ENCODE assay signal across 8 cellular contexts in the genomic region with DNA sequence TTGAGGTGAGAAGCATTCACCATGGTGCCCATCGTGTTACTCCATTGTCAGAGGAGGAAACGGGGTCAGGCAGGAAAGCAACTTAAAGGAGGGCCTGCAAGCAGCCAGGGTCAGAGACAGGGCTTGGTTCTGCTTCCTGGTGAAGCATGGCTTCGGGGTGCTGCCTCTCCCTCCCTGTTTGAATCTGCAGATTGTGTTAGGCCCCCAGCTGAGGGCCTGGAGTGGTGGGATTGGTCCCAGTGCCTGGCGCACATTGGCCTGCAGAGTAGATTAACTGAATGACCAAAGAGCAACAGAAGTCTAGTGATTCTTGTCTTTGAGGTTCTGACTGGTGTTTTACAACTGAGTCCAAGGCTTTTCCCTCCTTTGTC. TPM values are rescaled to one million over a fixed set of nuclear protein-coding genes. Genes with fewer than 3 reads are reported as not detected.
DNase-seq lines count a peak whose midpoint lies in the region; ATAC-seq and TF ChIP-seq lines count a peak whose summit lies in the region.
"Had no signal": no experiment of that assay in that cellular context is flagged by ENCODE, and none has a peak within 500 bp of the region (broad histone marks: within the 10 kb centered on the region; RNA-seq: fewer than 3 reads in every experiment).

No MANE protein-coding gene starts in this region.

- H3K4me2 ChIP-seq in GM23248 (ENCODE audit: unreplicated experiment) (peak overlapping the region; percentile 34), trophoblast cell (ENCODE audit: low read length) (no peak overlapping the region)

- H3K36me3 ChIP-seq in GM23248 (ENCODE audit: low read depth) = no peaks in the 10 kb centered on the region
- H3K36me3 ChIP-seq in trophoblast cell (ENCODE audit: control insufficient read depth in 1 of 2, insufficient read depth in 2 of 2, low read length in 2 of 2) = peaks cover 0 to 2% of the 10 kb centered on the region in 2 experiments

- intact Hi-C loops in activated CD8-positive, alpha-beta T cell treated with anti-CD3 and anti-CD28 coated beads for 36 hours (cut with micrococcal nuclease) = no loop called here

- in situ Hi-C loops in GM23248 (cut with MboI) = no loop called here

- H3K14ac ChIP-seq in trophoblast cell (ENCODE audit: low read length) = no peak overlapping the region

- no peak overlapping the region for H2AK5ac ChIP-seq in trophoblast cell (ENCODE audit: low read length)

- 67% methylated on average over 4 of the region's 4 CpGs for WGBS in GM23248 (ENCODE audit: low coverage in 1 of 2, low lambda C conversion rate in 2 of 2, missing lambda C conversion rate in 2 of 2), 2 experiments
- no CpG with 5 or more reads among the region's 4 CpGs for WGBS in trophoblast cell (ENCODE audit: extremely low coverage, insufficient coverage, insufficient read length)

- no peaks in the 10 kb centered on the region for H3K9me3 Mint-ChIP-seq in activated CD8-positive, alpha-beta T cell treated with anti-CD3 and anti-CD28 coated beads for 36 hours
- H3K9me3 Mint-ChIP-seq in naive thymus-derived CD8-positive, alpha-beta T cell = no peaks in the 10 kb centered on the region

- CTCF ChIA-PET in activated CD8-positive, alpha-beta T cell treated with anti-CD3 and anti-CD28 coated beads for 36 hours (lab: Charles Lee) = interaction anchor here (0.8 to 4.3 kb wide), 10 partner anchors 10 to 183 kb away, joined by 3 to 45 read pairs (median 3); a partner anchor contains a TSS

- no peak overlapping the region for H3K27ac Mint-ChIP-seq in activated CD8-positive, alpha-beta T cell treated with anti-CD3 and anti-CD28 coated beads for 36 hours
- peak overlapping the region in 9 of 10 donors; percentile 80 to 98 (median 88) for H3K27ac Mint-ChIP-seq in naive thymus-derived CD8-positive, alpha-beta T cell

- peak overlapping the region; percentile 46 for H3K27ac ChIP-seq in GM23248
- no peak overlapping the region for H3K27ac ChIP-seq in trophoblast cell (ENCODE audit: low read depth, low read length)

- no peak overlapping the region for H3K4me3 ChIP-seq in GM23248
- H3K4me3 ChIP-seq in trophoblast cell (ENCODE audit: low read depth, low read length) = no peak overlapping the region

- no peak overlapping the region for H4K91ac ChIP-seq in trophoblast cell (ENCODE audit: low read depth, low read length)

- peaks cover 7% of the 10 kb centered on the region for H3K36me3 Mint-ChIP-seq in activated CD8-positive, alpha-beta T cell treated with anti-CD3 and anti-CD28 coated beads for 36 hours (ENCODE audit: low read depth)
- no peaks in the 10 kb centered on the region for H3K36me3 Mint-ChIP-seq in naive thymus-derived CD8-positive, alpha-beta T cell

- DNase-seq in GM23248 = no peak
- DNase-seq in activated CD8-positive, alpha-beta T cell treated with anti-CD3 and anti-CD28 coated beads for 36 hours = no peak
- DNase-seq in naive thymus-derived CD8-positive, alpha-beta T cell = no peak
- DNase-seq in NCI-H446 treated with DMSO at 0.1 percent for 48 hours (lab: John Stamatoyannopoulos, UW) = no peak
- DNase-seq in GM03348 (ENCODE audit: low spot score) = no peak
- DNase-seq in trophoblast cell = no peak
- DNase-seq: cortex of kidney, NCI-H446 had no signal

- H3K79me1 ChIP-seq in trophoblast cell (ENCODE audit: low read length) = peaks cover 19% of the 10 kb centered on the region

- ATAC-seq in activated CD8-positive, alpha-beta T cell treated with anti-CD3 and anti-CD28 coated beads for 36 hours = no peak
- no peak for ATAC-seq in naive thymus-derived CD8-positive, alpha-beta T cell

- H2AFZ ChIP-seq in GM23248 (no peak overlapping the region), trophoblast cell (ENCODE audit: insufficient read depth, low read length, poor library complexity) (no peak overlapping the region)

- H3K79me2 ChIP-seq in GM23248 (ENCODE audit: insufficient read depth) (peaks cover 19% of the 10 kb centered on the region), trophoblast cell (ENCODE audit: control insufficient read depth, insufficient read depth, low read length, poor library complexity) (peaks cover 10% of the 10 kb centered on the region)

- no peak overlapping the region for H3K9ac ChIP-seq in GM23248
- H3K9ac ChIP-seq in trophoblast cell (ENCODE audit: low read length) = no peak overlapping the region

- no peak overlapping the region for H3K18ac ChIP-seq in trophoblast cell (ENCODE audit: low read length)

- H3K27me3 ChIP-seq in GM23248 (replicated peaks; ENCODE audit: insufficient read depth) (no peaks in the 10 kb centered on the region), trophoblast cell (ENCODE audit: insufficient read depth, low read length) (no peaks in the 10 kb centered on the region)

- POLR2A ChIA-PET in activated CD8-positive, alpha-beta T cell treated with anti-CD3 and anti-CD28 coated beads for 36 hours (lab: Charles Lee) = interaction anchor here (1.0 to 2.7 kb wide), 3 partner anchors 32 to 213 kb away, joined by 3 to 15 read pairs (median 6); a partner anchor contains a TSS
- POLR2A ChIA-PET in naive thymus-derived CD8-positive, alpha-beta T cell (lab: Charles Lee) = interaction anchor here (1.6 to 2.4 kb wide), 3 partner anchors 8 to 32 kb away, joined by 4 to 7 read pairs (median 7); a partner anchor contains a TSS

- H3K4me1 Mint-ChIP-seq in activated CD8-positive, alpha-beta T cell treated with anti-CD3 and anti-CD28 coated beads for 36 hours (ENCODE audit: low read depth) = peaks cover 17% of the 10 kb centered on the region
- peaks cover 13 to 40% (median 37%) of the 10 kb centered on the region in 4 donors for H3K4me1 Mint-ChIP-seq in naive thymus-derived CD8-positive, alpha-beta T cell

- H2BK5ac ChIP-seq in trophoblast cell (ENCODE audit: low read depth, low read length, poor library complexity) = no peak overlapping the region

- TF ChIP-seq CTCF in activated CD8-positive, alpha-beta T cell treated with anti-CD3 and anti-CD28 coated beads for 36 hours (IDR thresholded peaks at IDR 0.05) = no peak

- no peaks in the 10 kb centered on the region for H3K27me3 Mint-ChIP-seq in activated CD8-positive, alpha-beta T cell treated with anti-CD3 and anti-CD28 coated beads for 36 hours
- no peaks in the 10 kb centered on the region for H3K27me3 Mint-ChIP-seq in naive thymus-derived CD8-positive, alpha-beta T cell

- no peak overlapping the region for H2BK12ac ChIP-seq in trophoblast cell (ENCODE audit: low read length)

- H3K9me2 ChIP-seq in GM23248 (ENCODE audit: insufficient read depth) = no peaks in the 10 kb centered on the region

- H4K12ac ChIP-seq in trophoblast cell (ENCODE audit: low read depth, low read length) = no peak overlapping the region

- no peak overlapping the region for H4K8ac ChIP-seq in trophoblast cell (ENCODE audit: low read depth, low read length)

- H3K4ac ChIP-seq in trophoblast cell (ENCODE audit: low read depth, low read length) = no peak overlapping the region

- H3K4me3 Mint-ChIP-seq in activated CD8-positive, alpha-beta T cell treated with anti-CD3 and anti-CD28 coated beads for 36 hours = peak overlapping the region; percentile 78
- peak overlapping the region in 7 of 10 donors; percentile 77 to 87 (median 81) for H3K4me3 Mint-ChIP-seq in naive thymus-derived CD8-positive, alpha-beta T cell

- no peak overlapping the region for H2BK120ac ChIP-seq in trophoblast cell (ENCODE audit: insufficient read depth, low read length, poor library complexity)

- H3K9me3 ChIP-seq in GM23248 (ENCODE audit: low read depth) = no peaks in the 10 kb centered on the region
- no peaks in the 10 kb centered on the region for H3K9me3 ChIP-seq in trophoblast cell (ENCODE audit: insufficient read depth, low read depth, low read length)

- H3K23ac ChIP-seq in trophoblast cell (ENCODE audit: low read length) = no peak overlapping the region

- H3F3A ChIP-seq in GM23248 (ENCODE audit: insufficient read depth) = peaks cover 34% of the 10 kb centered on the region

- peaks cover 26% of the 10 kb centered on the region for H3K4me1 ChIP-seq in GM23248 (ENCODE audit: insufficient read depth)
- H3K4me1 ChIP-seq in trophoblast cell (ENCODE audit: control insufficient read depth in 1 of 2, insufficient read depth in 2 of 2, low read length in 2 of 2) = peaks cover 0 to 6% of the 10 kb centered on the region in 2 experiments

- H4K20me1 ChIP-seq in GM23248 (ENCODE audit: insufficient read depth) = no peaks in the 10 kb centered on the region

RNA-seq across cellular contexts. Expression of a gene that starts 4.0 kb away (rescaled TPM):
- 7.5 and 7.7 TPM in 2 replicates for total RNA-seq in GM23248 (2014; rRNA removed; shearing (Covaris generic))
- polyA plus RNA-seq in GM23248 (2016; fragmentation: Nextera tagmentation; extraction: Ambion mirVana) = 2.0 and 2.1 TPM in 2 replicates
- 10 to 100 TPM; 12.8 to 13.0 TPM for total RNA-seq in activated CD8-positive, alpha-beta T cell treated with anti-CD3 and anti-CD28 coated beads for 36 hours
- total RNA-seq in naive thymus-derived CD8-positive, alpha-beta T cell = 10 to 100 TPM; 19.8 to 21.7 TPM
- polyA plus RNA-seq in naive thymus-derived CD8-positive, alpha-beta T cell = 1 to 10 TPM; 1.3 to 2.1 (median 2.0) TPM
- polyA plus RNA-seq in trophoblast cell (2013) = 15.3 and 15.5 TPM in 2 replicates

RNA-seq across cellular contexts. Expression of a gene that starts 17.6 kb away (rescaled TPM):
- 58.8 and 76.8 TPM in 2 replicates for total RNA-seq in GM23248 (2014; rRNA removed; shearing (Covaris generic))
- 76.7 and 78.2 TPM in 2 replicates for polyA plus RNA-seq in GM23248 (2016; fragmentation: Nextera tagmentation; extraction: Ambion mirVana)
- total RNA-seq in activated CD8-positive, alpha-beta T cell treated with anti-CD3 and anti-CD28 coated beads for 36 hours = 1 to 10 TPM; 8.0 to 8.7 TPM
- 1 to 10 TPM; 1.2 to 1.6 TPM for total RNA-seq in naive thymus-derived CD8-positive, alpha-beta T cell
- 1 to 10 TPM; 1.7 to 3.6 (median 2.6) TPM for polyA plus RNA-seq in naive thymus-derived CD8-positive, alpha-beta T cell
- 26.5 and 26.8 TPM in 2 replicates for polyA plus RNA-seq in trophoblast cell (2013)

RNA-seq across cellular contexts. Expression of a gene that starts 31.9 kb away (rescaled TPM):
- 13.8 and 14.8 TPM in 2 replicates for total RNA-seq in GM23248 (2014; rRNA removed; shearing (Covaris generic))
- polyA plus RNA-seq in GM23248 (2016; fragmentation: Nextera tagmentation; extraction: Ambion mirVana) = 4.1 and 5.3 TPM in 2 replicates
- total RNA-seq in activated CD8-positive, alpha-beta T cell treated with anti-CD3 and anti-CD28 coated beads for 36 hours = 10 to 100 TPM; 17.8 to 18.0 TPM
- 10 to 100 TPM; 29.6 to 29.7 TPM for total RNA-seq in naive thymus-derived CD8-positive, alpha-beta T cell
- polyA plus RNA-seq in naive thymus-derived CD8-positive, alpha-beta T cell = 10 to 100 TPM in 1 of 3 donors, 1 to 10 TPM in 2; 6.9 to 13.9 (median 7.5) TPM
- polyA plus RNA-seq in trophoblast cell (2013) = 16.5 and 17.9 TPM in 2 replicates

RNA-seq across cellular contexts. Expression of a gene that starts 38.8 kb away (rescaled TPM):
- total RNA-seq in GM23248 (2014; rRNA removed; shearing (Covaris generic)) = 0.32 TPM in 1 of 2 replicates, not detected in the other
- 4.0 and 4.5 TPM in 2 replicates for polyA plus RNA-seq in GM23248 (2016; fragmentation: Nextera tagmentation; extraction: Ambion mirVana)
- 1 to 10 TPM; 7.1 to 7.4 TPM for total RNA-seq in activated CD8-positive, alpha-beta T cell treated with anti-CD3 and anti-CD28 coated beads for 36 hours
- 1 to 10 TPM; 4.7 to 5.7 TPM for total RNA-seq in naive thymus-derived CD8-positive, alpha-beta T cell
- polyA plus RNA-seq in naive thymus-derived CD8-positive, alpha-beta T cell = under 1 TPM; 0.46 to 0.80 (median 0.67) TPM
- 6.2 and 7.1 TPM in 2 replicates for polyA plus RNA-seq in trophoblast cell (2013)

RNA-seq across cellular contexts. Expression of a gene that starts 51.2 kb away (rescaled TPM):
- 88.5 and 99.2 TPM in 2 replicates for total RNA-seq in GM23248 (2014; rRNA removed; shearing (Covaris generic))
- polyA plus RNA-seq in GM23248 (2016; fragmentation: Nextera tagmentation; extraction: Ambion mirVana) = 63.0 and 66.1 TPM in 2 replicates
- total RNA-seq in activated CD8-positive, alpha-beta T cell treated with anti-CD3 and anti-CD28 coated beads for 36 hours = 10 to 100 TPM; 59.5 to 62.5 TPM
- total RNA-seq in naive thymus-derived CD8-positive, alpha-beta T cell = 1 to 10 TPM; 8.7 to 8.9 TPM
- 1 to 10 TPM; 5.5 to 6.5 (median 6.2) TPM for polyA plus RNA-seq in naive thymus-derived CD8-positive, alpha-beta T cell
- polyA plus RNA-seq in trophoblast cell (2013) = 30.6 and 32.9 TPM in 2 replicates
